10 cellular contexts compared by ENCODE assay signal in genomic region chr14:90193925-90194324, GRCh38.
DNase-seq lines count a peak whose midpoint lies in the region; ATAC-seq and TF ChIP-seq lines count a peak whose summit lies in the region.
"Had no signal": no experiment of that assay in that cellular context is flagged by ENCODE, and none has a peak within 500 bp of the region (broad histone marks: within the 10 kb centered on the region; RNA-seq: fewer than 3 reads in every experiment).

No MANE protein-coding gene starts in this region.

- no peaks in the 10 kb centered on the region for H3K9me3 ChIP-seq in OCI-LY1 (ENCODE audit: low read length)

- no peaks in the 10 kb centered on the region for H3K9me2 ChIP-seq in OCI-LY1 (ENCODE audit: low read depth, low read length)

- H3F3A ChIP-seq in OCI-LY1 (ENCODE audit: insufficient read depth, low read length): no peaks in the 10 kb centered on the region

- H3K27me3 ChIP-seq in OCI-LY1 (ENCODE audit: insufficient read depth, low read length): no peaks in the 10 kb centered on the region

- H3K9me3 Mint-ChIP-seq in Calu3 (ENCODE audit: low read depth, unreplicated experiment): no peaks in the 10 kb centered on the region
- H3K9me3 Mint-ChIP-seq: activated naive CD4-positive, alpha-beta T cell treated with anti-CD3 and anti-CD28 coated beads, Interleukin-2, amount 50 U/mL, for 72 hours had no signal

- in situ Hi-C loops in ACHN (cut with HindIII; ENCODE audit: low pct_ligation_motif_present, low pct_unique_long_range_greater_than_20kb, low sequenced_read_pairs): no loop called here

- DNase-seq in ACHN (peak; percentile 4), Calu3 (peak; percentile 21), fibroblast of mammary gland (ENCODE audit: low read depth) (no peak)
- no peak for DNase-seq in effector CD8-positive, alpha-beta T cell (lab: John Stamatoyannopoulos, UW)
- DNase-seq: naive thymus-derived CD8-positive, alpha-beta T cell had no signal

- peaks cover 42% of the 10 kb centered on the region for H3K27me3 Mint-ChIP-seq in Calu3 (ENCODE audit: unreplicated experiment)

- TF ChIP-seq CTCF in Calu3 (IDR thresholded peaks at IDR 0.05; ENCODE audit: unreplicated experiment) (no peak), OCI-LY1 (IDR thresholded peaks at IDR 0.05; ENCODE audit: low read length) (peak; percentile 61), fibroblast of mammary gland (conservative IDR thresholded peaks at IDR 0.05; ENCODE audit: control insufficient read depth, insufficient read depth, low read depth, low read length) (peak; percentile 18)

- H3K4me1 Mint-ChIP-seq in Calu3 (ENCODE audit: low read depth, unreplicated experiment): peaks cover 10% of the 10 kb centered on the region
- H3K4me1 Mint-ChIP-seq: naive thymus-derived CD8-positive, alpha-beta T cell had no signal

- no peak overlapping the region for H3K27ac Mint-ChIP-seq in Calu3 (ENCODE audit: unreplicated experiment)
- H3K27ac Mint-ChIP-seq: activated naive CD4-positive, alpha-beta T cell treated with anti-CD3 and anti-CD28 coated beads, Interleukin-2, amount 50 U/mL, for 72 hours; naive thymus-derived CD8-positive, alpha-beta T cell had no signal

- ATAC-seq in GM19455 (IDR thresholded peaks at IDR 0.05; ENCODE audit: unreplicated experiment): no peak
- ATAC-seq in GM21576 (IDR thresholded peaks at IDR 0.05; ENCODE audit: unreplicated experiment): no peak
- ATAC-seq in GM19035 (IDR thresholded peaks at IDR 0.05; ENCODE audit: unreplicated experiment): no peak
- ATAC-seq: activated naive CD4-positive, alpha-beta T cell treated with anti-CD3 and anti-CD28 coated beads, Interleukin-2, amount 50 U/mL, for 72 hours; naive thymus-derived CD8-positive, alpha-beta T cell had no signal

- no peak overlapping the region for H3K27ac ChIP-seq in OCI-LY1 (ENCODE audit: low read depth, low read length, poor library complexity, severe bottlenecking)

- no peaks in the 10 kb centered on the region for H4K20me1 ChIP-seq in OCI-LY1 (ENCODE audit: insufficient read depth, low read length)

- H3K9ac ChIP-seq in OCI-LY1 (ENCODE audit: low read length): no peak overlapping the region

- H3K4me3 ChIP-seq in OCI-LY1 (ENCODE audit: low read depth, low read length, poor library complexity, severe bottlenecking) (no peak overlapping the region), fibroblast of mammary gland (ENCODE audit: control insufficient read depth, low read depth, low read length) (no peak overlapping the region)

- BruUV-seq in Calu3 (replicated peaks; lab: Mats Ljungman, UMichigan): no TSS peak

- H3K4me1 ChIP-seq in OCI-LY1 (ENCODE audit: insufficient read depth, low read length, severe bottlenecking): no peaks in the 10 kb centered on the region

- no peak overlapping the region for H3K4me3 Mint-ChIP-seq in Calu3 (ENCODE audit: low read depth, unreplicated experiment)
- H3K4me3 Mint-ChIP-seq: naive thymus-derived CD8-positive, alpha-beta T cell had no signal

- H3K36me3 Mint-ChIP-seq in Calu3 (ENCODE audit: insufficient read depth, unreplicated experiment): no peaks in the 10 kb centered on the region
- H3K36me3 Mint-ChIP-seq: activated naive CD4-positive, alpha-beta T cell treated with anti-CD3 and anti-CD28 coated beads, Interleukin-2, amount 50 U/mL, for 72 hours had no signal

- no peaks in the 10 kb centered on the region for H3K79me2 ChIP-seq in OCI-LY1 (ENCODE audit: insufficient read depth, low read length)

- H3K4me2 ChIP-seq in OCI-LY1 (ENCODE audit: low read length): no peak overlapping the region

- intact Hi-C loops in Calu3 (cut with micrococcal nuclease; ENCODE audit: unreplicated experiment): no loop called here

- CTCF ChIA-PET in Calu3 (lab: Charles Lee): no interaction called here

- H2AFZ ChIP-seq in OCI-LY1 (ENCODE audit: low read length): no peak overlapping the region

- no peaks in the 10 kb centered on the region for H3K36me3 ChIP-seq in OCI-LY1 (ENCODE audit: insufficient read depth, low read length)

Comparison
In these comparisons a context has a peak if more than half of its experiments do, and no peak if none do; other contexts are left out.
1. DNase-seq: peak in ACHN (single experiment) and Calu3 (single experiment); none in fibroblast of mammary gland (single experiment) and effector CD8-positive, alpha-beta T cell (single experiment).